ENCODE assay signal across 9 cellular contexts in genomic region chr9:133956520-133957076, GRCh38. TPM values are rescaled to one million over a fixed set of nuclear protein-coding genes. Genes with fewer than 3 reads are reported as not detected.
DNase-seq lines count a peak whose midpoint lies in the region; ATAC-seq and TF ChIP-seq lines count a peak whose summit lies in the region.
"Had no signal": no experiment of that assay in that cellular context is flagged by ENCODE, and none has a peak within 500 bp of the region (broad histone marks: within the 10 kb centered on the region; RNA-seq: fewer than 3 reads in every experiment).

No MANE protein-coding gene starts in this region.

- H3K36me3 Mint-ChIP-seq in activated T-cell treated with anti-CD3 and anti-CD28 coated beads, Interleukin-2, amount 50 U/mL, for 4 hours (ENCODE audit: insufficient read depth): no peaks in the 10 kb centered on the region

- H3K9me3 Mint-ChIP-seq in activated T-cell treated with anti-CD3 and anti-CD28 coated beads, Interleukin-2, amount 50 U/mL, for 4 hours: no peaks in the 10 kb centered on the region

- H3K4me3 ChIP-seq in body of pancreas (no peak overlapping the region), left lung (no peak overlapping the region), upper lobe of left lung (no peak overlapping the region)

- no peak for TF ChIP-seq EP300 in upper lobe of left lung (IDR thresholded peaks at IDR 0.05)

- no peaks in the 10 kb centered on the region for H3K36me3 ChIP-seq in body of pancreas (replicated peaks in 1 of 2; ENCODE audit: insufficient read depth in 1 of 2, low read depth in 2 of 2)
- no peaks in the 10 kb centered on the region for H3K36me3 ChIP-seq in left lung
- H3K36me3 ChIP-seq in upper lobe of left lung: no peaks in the 10 kb centered on the region

- H3K9me3 ChIP-seq in body of pancreas (no peaks in the 10 kb centered on the region), left lung (no peaks in the 10 kb centered on the region), upper lobe of left lung (no peaks in the 10 kb centered on the region)

- H3K4me3 Mint-ChIP-seq in activated T-cell treated with anti-CD3 and anti-CD28 coated beads, Interleukin-2, amount 50 U/mL, for 4 hours: peak overlapping the region; percentile 7

- H3K4me1 ChIP-seq in body of pancreas: peaks cover 56% of the 10 kb centered on the region
- H3K4me1 ChIP-seq in left lung: peaks cover 30 to 61% of the 10 kb centered on the region in 2 donors
- H3K4me1 ChIP-seq in upper lobe of left lung: peaks cover 54 to 63% (median 57%) of the 10 kb centered on the region in 4 donors

- peaks cover 25% of the 10 kb centered on the region for H3K4me1 Mint-ChIP-seq in activated T-cell treated with anti-CD3 and anti-CD28 coated beads, Interleukin-2, amount 50 U/mL, for 4 hours (ENCODE audit: low read depth)

- no peaks in the 10 kb centered on the region for H3K27me3 Mint-ChIP-seq in activated T-cell treated with anti-CD3 and anti-CD28 coated beads, Interleukin-2, amount 50 U/mL, for 4 hours (ENCODE audit: low read depth)

- no peak for ATAC-seq in activated T-cell treated with anti-CD3 and anti-CD28 coated beads, Interleukin-2, amount 50 U/mL, for 4 hours
- peak; percentile 82 for ATAC-seq in body of pancreas
- ATAC-seq in left lung: peak; percentile 61
- peak; percentile 46 to 55 for ATAC-seq in upper lobe of left lung (ENCODE audit: low FRiP score in 2 of 2)
- ATAC-seq in GM18519 (IDR thresholded peaks at IDR 0.05; ENCODE audit: low FRiP score, unreplicated experiment): no peak

- TF ChIP-seq CTCF in body of pancreas (IDR thresholded peaks at IDR 0.05) (peak in 2 of 7 experiments; percentile 3 to 16), left lung (IDR thresholded peaks at IDR 0.05) (no peak), upper lobe of left lung (IDR thresholded peaks at IDR 0.05) (no peak)

- TF ChIP-seq POLR2A in body of pancreas (IDR thresholded peaks at IDR 0.05) (peak in 2 of 3 donors; percentile 28 to 45), upper lobe of left lung (IDR thresholded peaks at IDR 0.05) (no peak)

- no peak for DNase-seq in activated T-cell treated with anti-CD3 and anti-CD28 coated beads, Interleukin-2, amount 50 U/mL, for 4 hours
- DNase-seq in activated T-cell treated with anti-CD3 and anti-CD28 coated beads, Interleukin-2, amount 50 U/mL, for 1 hour: no peak
- DNase-seq in body of pancreas: peak; percentile 72 to 87 (median 84)
- DNase-seq in left lung: peak in 1 of 2 donors; percentile 80
- DNase-seq in upper lobe of left lung: peak; percentile 40 to 80
- no peak for DNase-seq in DMS79 (lab: John Stamatoyannopoulos, UW)
- DNase-seq in NCI-H774 (lab: John Stamatoyannopoulos, UW): no peak

- H3K27me3 ChIP-seq in body of pancreas (no peaks in the 10 kb centered on the region), left lung (no peaks in the 10 kb centered on the region), upper lobe of left lung (no peaks in the 10 kb centered on the region)

- H3K27ac ChIP-seq in body of pancreas (peak overlapping the region; percentile 75 to 85 (median 77)), left lung (peak overlapping the region in 1 of 2 donors; percentile 48), upper lobe of left lung (peak overlapping the region; percentile 59 to 81 (median 77))
- H3K27ac ChIP-seq: C4-2B had no signal

- 15 to 16% methylated on average over 7 to 14 of the region's 14 CpGs for WGBS in body of pancreas, 2 donors
- 19 to 33% methylated on average over 5 to 14 of the region's 14 CpGs for WGBS in upper lobe of left lung, 2 donors

- intact Hi-C loops in body of pancreas (cut with DNase I): no loop called here
- intact Hi-C loops in left lung (cut with DNase I): no loop called here

RNA-seq across cellular contexts. Expression of gene VAV2, which starts 35.5 kb away (rescaled TPM):
- total RNA-seq in activated T-cell treated with anti-CD3 and anti-CD28 coated beads, Interleukin-2, amount 50 U/mL, for 4 hours: 1 to 10 TPM; 2.7 to 3.7 (median 3.2) TPM
- total RNA-seq in body of pancreas: 10 to 100 TPM; 31.6 to 32.3 TPM
- 10 to 100 TPM; 25.3 to 26.2 TPM for total RNA-seq in left lung
- total RNA-seq in upper lobe of left lung: 10 to 100 TPM; 12.0 to 38.8 (median 22.0) TPM

Comparison
In these comparisons a context has a peak if more than half of its experiments do, and no peak if none do; other contexts are left out.
1. ATAC-seq: peak in body of pancreas (single experiment), left lung (single experiment) and upper lobe of left lung (2 of 2); none in activated T-cell treated with anti-CD3 and anti-CD28 coated beads, Interleukin-2, amount 50 U/mL, for 4 hours (0 of 2) and GM18519 (single experiment).
2. DNase-seq: peak in body of pancreas (4 of 4) and upper lobe of left lung (2 of 2); none in activated T-cell treated with anti-CD3 and anti-CD28 coated beads, Interleukin-2, amount 50 U/mL, for 4 hours (single experiment), activated T-cell treated with anti-CD3 and anti-CD28 coated beads, Interleukin-2, amount 50 U/mL, for 1 hour (single experiment), DMS79 (single experiment) and NCI-H774 (single experiment).
3. POLR2A ChIP-seq: peak in body of pancreas (2 of 3); none in upper lobe of left lung (0 of 4).